In the genomic region with DNA sequence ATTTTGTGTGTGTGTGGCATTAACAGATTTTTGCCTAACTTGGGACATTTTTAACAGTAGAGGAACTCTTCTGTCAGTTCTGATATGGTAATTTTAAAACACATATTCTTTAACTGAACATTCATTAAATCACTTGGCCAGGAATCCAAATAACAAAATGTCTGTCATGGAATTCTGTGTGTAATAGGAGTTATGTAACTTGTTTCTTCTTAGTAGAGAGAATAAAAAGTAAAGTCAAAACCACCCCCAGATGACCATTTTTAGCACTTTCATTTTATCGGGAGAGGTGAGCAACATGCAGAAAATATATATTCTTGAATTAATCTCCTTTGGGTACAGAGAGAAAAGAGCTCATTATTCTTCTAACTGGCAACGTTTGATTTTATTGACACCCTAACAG, we compare ENCODE assay signal across 24 cellular contexts.
DNase-seq lines count a peak whose midpoint lies in the region; ATAC-seq, FAIRE-seq and TF ChIP-seq lines count a peak whose summit lies in the region.
"Had no signal": no experiment of that assay in that cellular context is flagged by ENCODE, and none has a peak within 500 bp of the region (broad histone marks: within the 10 kb centered on the region; RNA-seq: fewer than 3 reads in every experiment).

No MANE protein-coding gene starts in this region.

- H3K4me3 ChIP-seq in GM23338: no peak overlapping the region
- H3K4me3 ChIP-seq in PC-9: no peak overlapping the region
- H3K4me3 ChIP-seq: A549; BLaER1 treated with 17β-estradiol and CSF1 and Interleukin-3, amounts not matched to agents 10 nM and 100 nM had no signal

- BruUV-seq in PC-9 (replicated peaks; lab: Mats Ljungman, UMichigan): no TSS peak

- no peak overlapping the region; the same call in 1 of the 2 replicates for H3K27ac Mint-ChIP-seq in GM23338
- H3K27ac Mint-ChIP-seq: B cell; CD4-positive, alpha-beta T cell; CD8-positive, alpha-beta T cell had no signal

- H3F3A ChIP-seq in GM23338 (replicated peaks; ENCODE audit: low read depth) (no peaks in the 10 kb centered on the region), PC-9 (ENCODE audit: insufficient read depth, low read depth) (no peaks in the 10 kb centered on the region)

- H4K20me1 ChIP-seq in GM23338 (replicated peaks; ENCODE audit: insufficient read depth) (no peaks in the 10 kb centered on the region), PC-9 (ENCODE audit: insufficient read depth) (no peaks in the 10 kb centered on the region)
- H4K20me1 ChIP-seq: BLaER1 treated with 17β-estradiol and CSF1 and Interleukin-3, amounts not matched to agents 10 nM and 100 nM had no signal

- no peak for TF ChIP-seq CTCF in GM23338 (conservative IDR thresholded peaks at IDR 0.05; ENCODE audit: low read depth in 2 of 2)
- no peak for TF ChIP-seq CTCF in PC-9 (conservative IDR thresholded peaks at IDR 0.05)

- ATAC-seq in GM23338: no peak
- ATAC-seq: A549; CD8-positive, alpha-beta T cell had no signal

- H3K79me2 ChIP-seq in GM23338 (replicated peaks; ENCODE audit: insufficient read depth) (no peaks in the 10 kb centered on the region), PC-9 (ENCODE audit: low read depth) (no peaks in the 10 kb centered on the region)

- no peaks in the 10 kb centered on the region for H3K27me3 Mint-ChIP-seq in GM23338 (ENCODE audit: insufficient read depth, low read depth, poor library complexity)
- H3K27me3 Mint-ChIP-seq: B cell; CD4-positive, alpha-beta T cell had no signal

- H3K4me3 Mint-ChIP-seq in GM23338: no peak overlapping the region
- H3K4me3 Mint-ChIP-seq: B cell; CD4-positive, alpha-beta T cell; CD8-positive, alpha-beta T cell had no signal

- intact Hi-C loops in PC-9 (cut with micrococcal nuclease; ENCODE audit: unreplicated experiment): no loop called here

- no peaks in the 10 kb centered on the region for H3K27me3 ChIP-seq in GM23338 (ENCODE audit: insufficient read depth)
- H3K27me3 ChIP-seq in PC-9 (ENCODE audit: insufficient read depth, low read depth): no peaks in the 10 kb centered on the region
- H3K27me3 ChIP-seq: BLaER1 treated with 17β-estradiol and CSF1 and Interleukin-3, amounts not matched to agents 10 nM and 100 nM had no signal

- H3K36me3 Mint-ChIP-seq in GM23338 (ENCODE audit: low read depth): peaks cover 8% of the 10 kb centered on the region
- H3K36me3 Mint-ChIP-seq: CD8-positive, alpha-beta T cell had no signal

- POLR2A ChIA-PET in PC-9 (lab: Charles Lee; ENCODE audit: unreplicated experiment): no interaction called here

- no peaks in the 10 kb centered on the region; the same call in 1 of the 2 replicates for H3K9me3 ChIP-seq in PC-9 (ENCODE audit: insufficient read depth, low read depth)
- H3K9me3 ChIP-seq: A549, Caco-2 had no signal

- H2AFZ ChIP-seq in GM23338 (0 out of 2 replicates have a peak overlapping the region, but pooled peaks have one; percentile 15), PC-9 (peak overlapping the region; percentile 11; the same call in 1 of the 2 replicates)

- peaks cover 7% of the 10 kb centered on the region; the same call in 2 of the 3 replicates for H3K4me1 Mint-ChIP-seq in GM23338
- H3K4me1 Mint-ChIP-seq: B cell had no signal

- H3K36me3 ChIP-seq in GM23338 (ENCODE audit: insufficient read depth): 0 out of 2 replicates have a peak, but pooled peaks cover 3% of the 10 kb centered on the region
- H3K36me3 ChIP-seq in PC-9 (ENCODE audit: low read depth): no peaks in the 10 kb centered on the region
- H3K36me3 ChIP-seq: BLaER1 treated with 17β-estradiol and CSF1 and Interleukin-3, amounts not matched to agents 10 nM and 100 nM had no signal

- H3K27ac ChIP-seq in GM23338 (ENCODE audit: low read depth) (no peak overlapping the region), PC-9 (no peak overlapping the region)
- H3K27ac ChIP-seq: 22Rv1; A549; BLaER1 treated with 17β-estradiol and CSF1 and Interleukin-3, amounts not matched to agents 10 nM and 100 nM; C4-2B had no signal

- peaks cover 5% of the 10 kb centered on the region; the same call in 1 of the 2 replicates for H3K4me1 ChIP-seq in GM23338 (ENCODE audit: insufficient read depth)
- H3K4me1 ChIP-seq in PC-9 (replicated peaks; ENCODE audit: insufficient read depth): no peaks in the 10 kb centered on the region
- H3K4me1 ChIP-seq: A549, Caco-2 had no signal

- H3K4me2 ChIP-seq in GM23338 (no peak overlapping the region), PC-9 (no peak overlapping the region)
- H3K4me2 ChIP-seq: A549 had no signal

- H3K9me2 ChIP-seq in GM23338 (ENCODE audit: insufficient read depth): no peaks in the 10 kb centered on the region
- no peaks in the 10 kb centered on the region for H3K9me2 ChIP-seq in PC-9 (ENCODE audit: insufficient read depth)

- H3K9me3 Mint-ChIP-seq in GM23338: peaks cover 12% of the 10 kb centered on the region

- no peak for FAIRE-seq in frontal cortex (lab: Jason Lieb, UNC)
- FAIRE-seq: A549, D721Med, G401.6, GM12891, GM19239 had no signal

- no peak for DNase-seq in GM23338 (ENCODE audit: low spot score)
- DNase-seq in PC-9: no peak
- peak; percentile 48 for DNase-seq in inferior parietal cortex (ENCODE audit: extremely low spot score)
- peak; percentile 64 for DNase-seq in putamen (ENCODE audit: low spot score)
- DNase-seq in frontal cortex (ENCODE audit: low spot score in 2 of 2): no peak
- no peak for DNase-seq in stimulated activated CD4-positive, alpha-beta T cell treated with anti-CD3 and anti-CD28 coated beads, Interleukin-12 subunit alpha, Interleukin-12 subunit beta, amount 100 ng/mL, for 4 hours
- DNase-seq in activated naive CD4-positive, alpha-beta T cell (lab: John Stamatoyannopoulos, UW): no peak
- no peak for DNase-seq in ureter (ENCODE audit: low spot score)
- DNase-seq: AML-193; Caco-2; Calu3; CD4-positive, alpha-beta T cell; CD8-positive, alpha-beta T cell; DMS79 treated with DMSO at 0.1 percent for 48 hours; GF-D8 had no signal

- CTCF ChIA-PET in PC-9 (lab: Charles Lee): no interaction called here

TF ChIP-seq in GM23338, 12 proteins besides CTCF, POLR2A, EP300 and RAD21 (continues in another document):
- TF ChIP-seq, protein P1, sequence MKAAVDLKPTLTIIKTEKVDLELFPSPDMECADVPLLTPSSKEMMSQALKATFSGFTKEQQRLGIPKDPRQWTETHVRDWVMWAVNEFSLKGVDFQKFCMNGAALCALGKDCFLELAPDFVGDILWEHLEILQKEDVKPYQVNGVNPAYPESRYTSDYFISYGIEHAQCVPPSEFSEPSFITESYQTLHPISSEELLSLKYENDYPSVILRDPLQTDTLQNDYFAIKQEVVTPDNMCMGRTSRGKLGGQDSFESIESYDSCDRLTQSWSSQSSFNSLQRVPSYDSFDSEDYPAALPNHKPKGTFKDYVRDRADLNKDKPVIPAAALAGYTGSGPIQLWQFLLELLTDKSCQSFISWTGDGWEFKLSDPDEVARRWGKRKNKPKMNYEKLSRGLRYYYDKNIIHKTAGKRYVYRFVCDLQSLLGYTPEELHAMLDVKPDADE (IDR thresholded peaks at IDR 0.05): no peak

Comparison
In these comparisons a context has a peak if more than half of its experiments do, and no peak if none do; other contexts are left out.
1. DNase-seq: peak in inferior parietal cortex (single experiment) and putamen (single experiment); none in GM23338 (single experiment), PC-9 (0 of 2), frontal cortex (0 of 2), stimulated activated CD4-positive, alpha-beta T cell treated with anti-CD3 and anti-CD28 coated beads, Interleukin-12 subunit alpha, Interleukin-12 subunit beta, amount 100 ng/mL, for 4 hours (single experiment), activated naive CD4-positive, alpha-beta T cell (0 of 4) and ureter (single experiment).